ENCODE assay signal across 8 cellular contexts in the genomic region with DNA sequence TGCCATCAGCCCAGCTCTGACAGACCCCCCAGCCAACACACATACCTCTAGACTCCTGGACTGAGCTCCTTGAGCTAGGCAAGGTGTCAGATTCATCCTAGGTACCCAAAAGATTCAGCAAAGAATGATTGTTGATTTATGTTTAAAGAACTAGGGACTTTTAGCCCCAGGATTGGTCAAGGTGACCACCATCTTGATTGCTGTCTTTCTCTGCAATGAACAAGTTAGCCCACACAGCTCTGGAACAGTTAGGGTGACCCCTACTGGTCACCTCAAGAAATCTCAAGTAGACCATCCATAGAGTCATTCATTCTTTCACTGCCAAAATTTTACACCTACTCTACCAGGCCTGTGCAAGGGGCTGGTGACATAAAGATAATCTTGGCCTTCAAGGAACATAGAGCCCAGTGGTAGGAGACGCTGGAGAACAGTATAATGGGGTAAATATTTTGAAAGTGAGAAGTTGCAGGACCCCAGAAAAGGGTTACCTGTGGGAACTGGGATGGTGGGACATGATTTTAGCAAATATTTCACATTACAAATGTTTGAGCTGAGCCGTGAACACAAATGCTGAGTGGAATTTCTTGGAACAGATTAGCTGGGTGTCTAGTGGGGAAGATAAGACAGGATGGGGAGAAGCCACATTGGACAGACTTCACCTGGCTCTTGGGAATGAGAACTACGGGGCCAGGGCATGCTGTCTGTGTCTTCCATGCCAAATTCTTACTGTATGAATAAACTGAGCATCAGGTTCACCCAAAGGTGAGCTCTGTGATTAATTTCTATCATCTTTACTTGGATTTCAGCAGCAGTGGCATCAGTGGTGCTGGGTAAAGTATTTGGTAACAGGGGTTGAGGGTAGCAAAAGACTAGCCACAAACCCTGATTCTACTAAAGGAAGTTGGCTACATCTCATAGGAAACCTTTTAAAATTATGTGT. TPM values are rescaled to one million over a fixed set of nuclear protein-coding genes. Genes with fewer than 3 reads are reported as not detected.
DNase-seq lines count a peak whose midpoint lies in the region; ATAC-seq, FAIRE-seq and TF ChIP-seq lines count a peak whose summit lies in the region.

No MANE protein-coding gene starts in this region.

- H3K9me3 Mint-ChIP-seq in stimulated activated naive B cell treated with anti-CD40 and anti-IgM and Interleukin-4, amounts not matched to agents 10 μg/mL and 1 μg/mL and 100 μg/mL, for 72 hours = no peaks in the 10 kb centered on the region

- FAIRE-seq in GM12892 (lab: Jason Lieb, UNC) (peak; percentile 77), bronchial epithelial cell (lab: Jason Lieb, UNC) (no peak), keratinocyte (lab: Jason Lieb, UNC) (no peak)

- no peak overlapping the region for H3K4me3 Mint-ChIP-seq in stimulated activated naive B cell treated with anti-CD40 and anti-IgM and Interleukin-4, amounts not matched to agents 10 μg/mL and 1 μg/mL and 100 μg/mL, for 72 hours

- peak overlapping the region; percentile 2 for H2AFZ ChIP-seq in keratinocyte (ENCODE audit: control insufficient read depth, low read length)

- H3K36me3 ChIP-seq in bronchial epithelial cell (ENCODE audit: control insufficient read depth, insufficient read depth, low read length) = no peaks in the 10 kb centered on the region
- H3K36me3 ChIP-seq in keratinocyte (ENCODE audit: control insufficient read depth in 2 of 2, extremely low read depth in 1 of 2, insufficient read depth in 2 of 2, low read length in 2 of 2) = no peaks in the 10 kb centered on the region

- H3K4me1 Mint-ChIP-seq in stimulated activated naive B cell treated with anti-CD40 and anti-IgM and Interleukin-4, amounts not matched to agents 10 μg/mL and 1 μg/mL and 100 μg/mL, for 72 hours = peaks cover 50 to 84% of the 10 kb centered on the region in 2 donors

- H3K36me3 Mint-ChIP-seq in stimulated activated naive B cell treated with anti-CD40 and anti-IgM and Interleukin-4, amounts not matched to agents 10 μg/mL and 1 μg/mL and 100 μg/mL, for 72 hours = no peaks in the 10 kb centered on the region

- no peaks in the 10 kb centered on the region for H3K79me2 ChIP-seq in keratinocyte (ENCODE audit: control insufficient read depth, insufficient read depth, low read length)

- peak overlapping the region; percentile 60 for H3K27ac Mint-ChIP-seq in stimulated activated naive B cell treated with anti-CD40 and anti-IgM and Interleukin-4, amounts not matched to agents 10 μg/mL and 1 μg/mL and 100 μg/mL, for 72 hours

- H3K4me1 ChIP-seq in keratinocyte (ENCODE audit: control insufficient read depth, extremely low read depth, insufficient read depth, low read length) = peaks cover 40% of the 10 kb centered on the region

- TF ChIP-seq POLR2A in GM12892 (IDR thresholded peaks at IDR 0.05; ENCODE audit: low read depth, low read length) = no peak

- no peak overlapping the region for H3K4me3 ChIP-seq in bronchial epithelial cell (ENCODE audit: low read depth, low read length)
- H3K4me3 ChIP-seq in keratinocyte (ENCODE audit: control insufficient read depth in 2 of 3, extremely low read depth in 1 of 3, insufficient read depth in 2 of 3, low read depth in 1 of 3, low read length in 3 of 3) = no peak overlapping the region

- H3K9me1 ChIP-seq in keratinocyte (ENCODE audit: control insufficient read depth, extremely low read depth, insufficient read depth, low read length) = no peaks in the 10 kb centered on the region

- H3K27me3 ChIP-seq in bronchial epithelial cell (ENCODE audit: control insufficient read depth, insufficient read depth, low read length) = no peaks in the 10 kb centered on the region
- H3K27me3 ChIP-seq in keratinocyte (ENCODE audit: control insufficient read depth, extremely low read depth, insufficient read depth, low read length) = no peaks in the 10 kb centered on the region

- peak overlapping the region; percentile 11 for H3K27ac ChIP-seq in keratinocyte (ENCODE audit: control insufficient read depth, insufficient read depth, low read length)

- no peaks in the 10 kb centered on the region for H3K27me3 Mint-ChIP-seq in stimulated activated naive B cell treated with anti-CD40 and anti-IgM and Interleukin-4, amounts not matched to agents 10 μg/mL and 1 μg/mL and 100 μg/mL, for 72 hours

- H3K9me3 ChIP-seq in keratinocyte (ENCODE audit: control insufficient read depth, low read depth, low read length) = no peaks in the 10 kb centered on the region

- peak; percentile 59 for DNase-seq in AG20443 (ENCODE audit: low spot score)
- DNase-seq in GM12892 (ENCODE audit: insufficient read length) = no peak
- DNase-seq in HT1080 (ENCODE audit: low read depth) = peak; percentile 41
- DNase-seq in RKO (ENCODE audit: low spot score) = peak; percentile 32
- DNase-seq in bronchial epithelial cell (ENCODE audit: low read depth) = peak; percentile 76
- DNase-seq in keratinocyte (ENCODE audit: low read depth, low spot score) = no peak
- peak; percentile 23 for DNase-seq in stimulated activated naive B cell treated with anti-CD40 and anti-IgM and Interleukin-4, amounts not matched to agents 10 μg/mL and 1 μg/mL and 100 μg/mL, for 72 hours

- no peaks in the 10 kb centered on the region for H4K20me1 ChIP-seq in keratinocyte (ENCODE audit: control insufficient read depth, extremely low read depth, insufficient read depth, low read length)

- peak; percentile 72 for TF ChIP-seq CTCF in bronchial epithelial cell (IDR thresholded peaks at IDR 0.05; ENCODE audit: insufficient read depth, low read length, severe bottlenecking)
- TF ChIP-seq CTCF in keratinocyte (optimal IDR thresholded peaks at IDR 0.05 in 1 of 3, IDR thresholded peaks at IDR 0.05 in 1 of 3, conservative IDR thresholded peaks at IDR 0.05 in 1 of 3; ENCODE audit: extremely low read depth in 1 of 3, insufficient read depth in 2 of 3, low read length in 3 of 3) = peak; percentile 59 to 79 (median 64)

- H3K9ac ChIP-seq in keratinocyte (ENCODE audit: control insufficient read depth, extremely low read depth, insufficient read depth, low read length) = no peak overlapping the region

- dilution Hi-C loops in keratinocyte (cut with MboI; ENCODE audit: extremely low pct_ligation_motif_present, low sequenced_read_pairs) = no loop called here

- peak overlapping the region; percentile 9 for H3K4me2 ChIP-seq in keratinocyte (ENCODE audit: control insufficient read depth, extremely low read depth, insufficient read depth, low read depth, low read length)

- ATAC-seq in stimulated activated naive B cell treated with anti-CD40 and anti-IgM and Interleukin-4, amounts not matched to agents 10 μg/mL and 1 μg/mL and 100 μg/mL, for 72 hours (replicated peaks) = peak; percentile 63 to 70
- no peak for ATAC-seq in HG02870 (IDR thresholded peaks at IDR 0.05; ENCODE audit: unreplicated experiment)

RNA-seq across cellular contexts. Expression of gene IRAG1, which starts 39.1 kb away (rescaled TPM):
- not detected for polyA plus RNA-seq in GM12892 (2012; ENCODE audit: missing spikeins)
- 0.02 TPM in 1 of 2 replicates, not detected in the other for total RNA-seq in HT1080 (2014; rRNA removed; shearing (Covaris generic))
- 0.06 and 0.09 TPM in 2 replicates for polyA plus RNA-seq in HT1080 (2015; cell fraction: cytosol; rRNA removed)
- 0.08 TPM in 1 of 2 replicates, not detected in the other for polyA plus RNA-seq in HT1080 (2015; cell fraction: nucleus; rRNA removed)
- 0.26 and 0.51 TPM in 2 replicates for total RNA-seq in bronchial epithelial cell
- polyA plus RNA-seq in keratinocyte = 0.37 to 0.71 TPM (median 0.51 TPM) in 3 replicates
- polyA plus RNA-seq in keratinocyte (2011; ENCODE audit: low read depth) = 0.70 TPM
- polyA plus RNA-seq in keratinocyte (2011; cell fraction: cytosol; rRNA removed) = 0.30 and 0.64 TPM in 2 replicates
- polyA plus RNA-seq in keratinocyte (2011; cell fraction: nucleus; rRNA removed) = 0.57 and 0.60 TPM in 2 replicates
- polyA plus RNA-seq in keratinocyte (2012; ENCODE audit: low replicate concordance) = 0.23 and 0.75 TPM in 2 replicates
- polyA minus RNA-seq in keratinocyte = 0.33 to 0.99 TPM (median 0.83 TPM) in 3 replicates
- 0.38 TPM for polyA minus RNA-seq in keratinocyte (2011; cell fraction: cytosol; rRNA and poly(A)+ RNA removed)
- polyA minus RNA-seq in keratinocyte (2011; cell fraction: nucleus; rRNA and poly(A)+ RNA removed) = 0.32 and 1.8 TPM in 2 replicates

Comparison
In these comparisons a context has a peak if more than half of its experiments do, and no peak if none do; other contexts are left out.
1. DNase-seq: peak in AG20443 (single experiment), HT1080 (single experiment), RKO (single experiment), bronchial epithelial cell (single experiment) and stimulated activated naive B cell treated with anti-CD40 and anti-IgM and Interleukin-4, amounts not matched to agents 10 μg/mL and 1 μg/mL and 100 μg/mL, for 72 hours (single experiment); none in GM12892 (single experiment) and keratinocyte (single experiment).